Comparison of ENCODE assay signal across 13 cellular contexts in genomic region chr5:97095318-97095732, GRCh38. TPM values are rescaled to one million over a fixed set of nuclear protein-coding genes. Genes with fewer than 3 reads are reported as not detected.
DNase-seq lines count a peak whose midpoint lies in the region; ATAC-seq, FAIRE-seq and TF ChIP-seq lines count a peak whose summit lies in the region.
"Had no signal": no experiment of that assay in that cellular context is flagged by ENCODE, and none has a peak within 500 bp of the region (broad histone marks: within the 10 kb centered on the region; RNA-seq: fewer than 3 reads in every experiment).

No MANE protein-coding gene starts in this region.

- intact Hi-C loops in left ventricle myocardium inferior (cut with micrococcal nuclease) (no loop called here), vagina (cut with DNase I) (no loop called here)

- no peak overlapping the region for H3K9ac ChIP-seq in DND-41 (ENCODE audit: low read depth, low read length)

- H4K20me1 ChIP-seq in DND-41 (ENCODE audit: insufficient read depth, low read length), result no peaks in the 10 kb centered on the region

- H3K36me3 ChIP-seq in DND-41 (ENCODE audit: insufficient read depth, low read length), result no peaks in the 10 kb centered on the region
- no peaks in the 10 kb centered on the region for H3K36me3 ChIP-seq in left ventricle myocardium inferior
- no peaks in the 10 kb centered on the region for H3K36me3 ChIP-seq in vagina
- H3K36me3 ChIP-seq: esophagus squamous epithelium, tibial nerve had no signal

- TF ChIP-seq CTCF in DND-41 (IDR thresholded peaks at IDR 0.05; ENCODE audit: borderline replicate concordance, extremely low read depth, low read length, poor library complexity, severe bottlenecking) (no peak), left ventricle myocardium inferior (IDR thresholded peaks at IDR 0.05; ENCODE audit: borderline replicate concordance) (no peak), vagina (IDR thresholded peaks at IDR 0.05) (no peak)

- H3K4me3 ChIP-seq in DND-41 (ENCODE audit: low read depth in 1 of 2, low read length in 2 of 2) (no peak overlapping the region), left ventricle myocardium inferior (no peak overlapping the region), vagina (no peak overlapping the region)
- H3K4me3 ChIP-seq: esophagus squamous epithelium, tibial nerve had no signal

- DNase-seq in DND-41 (no peak), urothelium cell line (ENCODE audit: low spot score) (no peak), mucosa of gallbladder (ENCODE audit: low spot score) (no peak), left ventricle myocardium inferior (no peak), vagina (ENCODE audit: extremely low spot score in 2 of 2) (no peak)
- DNase-seq: C1 segment of cervical spinal cord; esophagus squamous epithelium; stimulated activated CD4-positive, alpha-beta T cell treated with anti-CD3 and anti-CD28 coated beads, Interleukin-4, amount 100 ng/mL, for 4 hours had no signal

- FAIRE-seq in urothelium cell line (lab: Jason Lieb, UNC), result no peak

- TF ChIP-seq POLR2A in vagina (IDR thresholded peaks at IDR 0.05), result no peak

- H3K9me3 ChIP-seq in DND-41 (ENCODE audit: insufficient read depth, low read length, severe bottlenecking), result no peaks in the 10 kb centered on the region
- no peaks in the 10 kb centered on the region for H3K9me3 ChIP-seq in left ventricle myocardium inferior (replicated peaks)
- H3K9me3 ChIP-seq in vagina, result no peaks in the 10 kb centered on the region
- H3K9me3 ChIP-seq: esophagus squamous epithelium, tibial nerve had no signal

- H2AFZ ChIP-seq in DND-41 (ENCODE audit: low read depth, low read length), result no peak overlapping the region

- H3K4me1 ChIP-seq in DND-41 (ENCODE audit: insufficient read depth, low read length), result peaks cover 14% of the 10 kb centered on the region
- H3K4me1 ChIP-seq in left ventricle myocardium inferior, result peaks cover 7% of the 10 kb centered on the region
- peaks cover 8% of the 10 kb centered on the region for H3K4me1 ChIP-seq in vagina
- H3K4me1 ChIP-seq: esophagus squamous epithelium had no signal

- H3K27ac ChIP-seq in DND-41 (ENCODE audit: low read length) (no peak overlapping the region), left ventricle myocardium inferior (replicated peaks) (no peak overlapping the region), vagina (no peak overlapping the region)
- H3K27ac ChIP-seq: esophagus squamous epithelium, tibial nerve had no signal

- no peaks in the 10 kb centered on the region for H3K79me2 ChIP-seq in DND-41 (ENCODE audit: insufficient read depth, low read length)

- H3K4me2 ChIP-seq in DND-41 (ENCODE audit: insufficient read depth, low read length), result no peak overlapping the region

- ATAC-seq in DND-41 (ENCODE audit: insufficient read depth, low read depth) (peak; percentile 16; the same call in 1 of the 3 replicates), GM19043 (IDR thresholded peaks at IDR 0.05; ENCODE audit: low read depth, unreplicated experiment) (peak; percentile 38), HG02678 (IDR thresholded peaks at IDR 0.05; ENCODE audit: unreplicated experiment) (peak; percentile 38), HG03457 (IDR thresholded peaks at IDR 0.05; ENCODE audit: unreplicated experiment) (peak; percentile 38)

- H3K27me3 ChIP-seq in DND-41 (ENCODE audit: insufficient read depth, low read length, poor library complexity) (no peaks in the 10 kb centered on the region), left ventricle myocardium inferior (ENCODE audit: low read depth) (no peaks in the 10 kb centered on the region), vagina (no peaks in the 10 kb centered on the region)
- H3K27me3 ChIP-seq: tibial nerve had no signal

RNA-seq across cellular contexts. Expression of gene LIX1, which starts 47.1 kb away (rescaled TPM):
- total RNA-seq in mucosa of gallbladder (0.17 TPM), left ventricle myocardium inferior (not detected), vagina (not detected)
- total RNA-seq: esophagus squamous epithelium, kidney epithelial cell had no signal
